In genomic region chr1:201298381-201299367, GRCh38 we compare ENCODE assay signal across 1 cellular context.
TF ChIP-seq lines count a peak whose summit lies in the region.

No MANE protein-coding gene starts in this region.

TF ChIP-seq in HepG2, 621 proteins besides CTCF, POLR2A, EP300 and RAD21:
- no peak for TF ChIP-seq ZNF280D (CRISPR knock-in tag; IDR thresholded peaks at IDR 0.05)
- no peak for TF ChIP-seq ZFP41 (CRISPR knock-in tag; IDR thresholded peaks at IDR 0.05; ENCODE audit: borderline replicate concordance)
- TF ChIP-seq ZNF629 (CRISPR knock-in tag; conservative IDR thresholded peaks at IDR 0.05), result 0 out of 2 replicates have a peak, but pooled peaks have one; percentile 18
- peak; percentile 38; the same call in 1 of the 2 replicates for TF ChIP-seq CEBPG (CRISPR knock-in tag; IDR thresholded peaks at IDR 0.05)
- TF ChIP-seq ZNF207 (IDR thresholded peaks at IDR 0.05; ENCODE audit: borderline replicate concordance), result no peak
- TF ChIP-seq CEBPB (IDR thresholded peaks at IDR 0.05; ENCODE audit: borderline replicate concordance, low read depth, low read length), result peak; percentile 30; the same call in 1 of the 2 replicates
- TF ChIP-seq GPBP1L1 (CRISPR knock-in tag; IDR thresholded peaks at IDR 0.05), result no peak
- TF ChIP-seq, protein P1, sequence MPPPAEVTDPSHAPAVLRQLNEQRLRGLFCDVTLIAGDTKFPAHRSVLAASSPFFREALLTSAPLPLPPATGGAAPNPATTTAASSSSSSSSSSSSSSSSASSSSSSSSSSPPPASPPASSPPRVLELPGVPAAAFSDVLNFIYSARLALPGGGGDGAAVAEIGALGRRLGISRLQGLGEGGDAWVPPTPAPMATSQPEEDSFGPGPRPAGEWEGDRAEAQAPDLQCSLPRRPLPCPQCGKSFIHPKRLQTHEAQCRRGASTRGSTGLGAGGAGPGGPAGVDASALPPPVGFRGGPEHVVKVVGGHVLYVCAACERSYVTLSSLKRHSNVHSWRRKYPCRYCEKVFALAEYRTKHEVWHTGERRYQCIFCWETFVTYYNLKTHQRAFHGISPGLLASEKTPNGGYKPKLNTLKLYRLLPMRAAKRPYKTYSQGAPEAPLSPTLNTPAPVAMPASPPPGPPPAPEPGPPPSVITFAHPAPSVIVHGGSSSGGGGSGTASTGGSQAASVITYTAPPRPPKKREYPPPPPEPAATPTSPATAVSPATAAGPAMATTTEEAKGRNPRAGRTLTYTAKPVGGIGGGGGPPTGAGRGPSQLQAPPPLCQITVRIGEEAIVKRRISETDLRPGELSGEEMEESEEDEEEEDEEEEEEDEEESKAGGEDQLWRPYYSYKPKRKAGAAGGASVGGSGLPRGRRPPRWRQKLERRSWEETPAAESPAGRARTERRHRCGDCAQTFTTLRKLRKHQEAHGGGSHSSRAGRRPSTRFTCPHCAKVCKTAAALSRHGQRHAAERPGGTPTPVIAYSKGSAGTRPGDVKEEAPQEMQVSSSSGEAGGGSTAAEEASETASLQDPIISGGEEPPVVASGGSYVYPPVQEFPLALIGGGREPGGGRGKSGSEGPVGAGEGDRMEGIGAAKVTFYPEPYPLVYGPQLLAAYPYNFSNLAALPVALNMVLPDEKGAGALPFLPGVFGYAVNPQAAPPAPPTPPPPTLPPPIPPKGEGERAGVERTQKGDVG (CRISPR knock-in tag; IDR thresholded peaks at IDR 0.05; ENCODE audit: borderline replicate concordance), result no peak
- no peak for TF ChIP-seq ZNF567 (CRISPR knock-in tag; IDR thresholded peaks at IDR 0.05; ENCODE audit: borderline replicate concordance)
- TF ChIP-seq HNF4A (CRISPR knock-in tag; IDR thresholded peaks at IDR 0.05), result peak; percentile 11; the same call in 1 of the 2 replicates
- TF ChIP-seq ATF4 (CRISPR knock-in tag; IDR thresholded peaks at IDR 0.05), result peak in 1 of 2 experiments; percentile 40; a peak in 1 of 4 replicates
- TF ChIP-seq ZNF850 (CRISPR knock-in tag; conservative IDR thresholded peaks at IDR 0.05), result no peak
- TF ChIP-seq ATF1 (CRISPR knock-in tag; IDR thresholded peaks at IDR 0.05), result no peak
- peak; percentile 72 for TF ChIP-seq ZNF263 (CRISPR knock-in tag; IDR thresholded peaks at IDR 0.05)
